ENCODE assay signal across 6 cellular contexts in the genomic region with DNA sequence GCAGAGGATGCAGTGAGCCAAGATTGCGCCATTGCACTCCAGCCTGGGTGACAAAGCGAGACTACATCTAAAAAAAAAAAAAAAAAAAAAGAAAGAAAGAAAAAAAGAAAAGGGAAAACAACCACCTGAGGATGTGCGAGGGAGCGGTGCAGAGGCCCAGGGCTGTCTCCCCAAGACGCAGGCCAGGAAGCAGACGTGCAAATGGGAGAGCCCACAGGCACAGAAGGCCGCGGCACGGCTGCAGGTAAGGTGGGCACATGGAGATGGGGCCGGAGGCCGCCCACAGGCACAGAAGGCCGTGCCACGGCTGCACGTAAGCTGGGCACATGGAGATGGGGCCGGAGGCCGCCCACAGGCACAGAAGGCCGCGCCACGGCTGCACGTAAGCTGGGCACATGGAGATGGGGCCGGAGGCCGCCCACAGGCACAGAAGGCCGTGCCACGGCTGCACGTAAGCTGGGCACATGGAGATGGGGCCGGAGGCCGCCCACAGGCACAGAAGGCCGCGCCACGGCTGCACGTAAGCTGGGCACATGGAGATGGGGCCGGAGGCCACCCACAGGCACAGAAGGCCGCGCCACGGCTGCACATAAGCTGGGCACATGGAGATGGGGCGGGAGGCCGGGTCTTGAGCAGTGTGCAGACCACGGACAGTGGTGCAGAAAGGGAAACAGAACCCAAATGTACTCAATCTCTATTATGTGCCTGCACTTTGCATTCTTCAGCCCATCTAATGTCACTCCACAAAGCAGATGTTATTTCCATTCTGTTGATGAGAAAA.
A peak's percentile ranks its signal among the peaks of the same experiment; 100 is the strongest.
DNase-seq lines count a peak whose midpoint lies in the region; ATAC-seq and TF ChIP-seq lines count a peak whose summit lies in the region.
"Not testable (repeated sequence)": the region's sequence is repeated elsewhere in the genome, so short reads cannot be mapped to it uniquely, and the experiment has no call there.

No MANE protein-coding gene starts in this region.

- POLR2A ChIA-PET in WTC11 (lab: Charles Lee): not testable (repeated sequence)

- not testable (repeated sequence) for TF ChIP-seq CTCF in WTC11 (IDR thresholded peaks at IDR 0.05); chondrocyte (IDR thresholded peaks at IDR 0.05)

- H3K4me3 ChIP-seq in H7 (ENCODE audit: insufficient read depth, low read depth, low read length): not testable (repeated sequence)

- CTCF ChIA-PET in WTC11 (lab: Charles Lee): interaction anchor here (0.7 kb wide), 1 partner anchor 30 kb away, joined by 4 read pairs; no protein-coding TSS in a partner anchor

- peak overlapping the region; percentile 28 for H3K27ac Mint-ChIP-seq in WTC11
- not testable (repeated sequence) for H3K27ac Mint-ChIP-seq in chondrocyte (ENCODE audit: unreplicated experiment)
- peak overlapping the region; percentile 62 for H3K27ac Mint-ChIP-seq in stimulated activated naive B cell treated with anti-CD40 and anti-IgM and Interleukin-4, amounts not matched to agents 10 μg/mL and 1 μg/mL and 100 μg/mL, for 72 hours

- not testable (repeated sequence) for H3K4me3 Mint-ChIP-seq in WTC11; chondrocyte (ENCODE audit: unreplicated experiment); stimulated activated naive B cell treated with anti-CD40 and anti-IgM and Interleukin-4, amounts not matched to agents 10 μg/mL and 1 μg/mL and 100 μg/mL, for 72 hours

- not testable (repeated sequence) for H3K36me3 ChIP-seq in H7 (replicated peaks; ENCODE audit: control insufficient read depth, insufficient read depth, low read length)

- H3K36me3 Mint-ChIP-seq in WTC11; chondrocyte (ENCODE audit: low read depth): not testable (repeated sequence)
- H3K36me3 Mint-ChIP-seq in stimulated activated naive B cell treated with anti-CD40 and anti-IgM and Interleukin-4, amounts not matched to agents 10 μg/mL and 1 μg/mL and 100 μg/mL, for 72 hours: peaks cover 41 to 63% of the 10 kb centered on the region in 2 donors

- ATAC-seq in WTC11; stimulated activated naive B cell treated with anti-CD40 and anti-IgM and Interleukin-4, amounts not matched to agents 10 μg/mL and 1 μg/mL and 100 μg/mL, for 72 hours (replicated peaks): not testable (repeated sequence)

- H3K27me3 Mint-ChIP-seq in WTC11 (ENCODE audit: low read depth); chondrocyte (ENCODE audit: low read depth); stimulated activated naive B cell treated with anti-CD40 and anti-IgM and Interleukin-4, amounts not matched to agents 10 μg/mL and 1 μg/mL and 100 μg/mL, for 72 hours: not testable (repeated sequence)

- DNase-seq in H7 (peak; percentile 39), chondrocyte (ENCODE audit: low spot score) (peak; percentile 69), mesenteric fat pad (ENCODE audit: low spot score) (peak; percentile 55), posterior vena cava (ENCODE audit: low spot score) (peak; percentile 48)
- not testable (repeated sequence) for DNase-seq in WTC11 (ENCODE audit: low spot score); stimulated activated naive B cell treated with anti-CD40 and anti-IgM and Interleukin-4, amounts not matched to agents 10 μg/mL and 1 μg/mL and 100 μg/mL, for 72 hours

- H3K27me3 ChIP-seq in H7 (ENCODE audit: control insufficient read depth, insufficient read depth, low read length): not testable (repeated sequence)

- H3K4me1 Mint-ChIP-seq in WTC11; chondrocyte (ENCODE audit: low read depth): not testable (repeated sequence)
- H3K4me1 Mint-ChIP-seq in stimulated activated naive B cell treated with anti-CD40 and anti-IgM and Interleukin-4, amounts not matched to agents 10 μg/mL and 1 μg/mL and 100 μg/mL, for 72 hours: peaks cover 12 to 23% of the 10 kb centered on the region in 2 donors

- intact Hi-C loops in posterior vena cava (cut with DNase I): not testable (repeated sequence)

- H3K9me3 Mint-ChIP-seq in WTC11; chondrocyte (ENCODE audit: low read depth): not testable (repeated sequence)
- H3K9me3 Mint-ChIP-seq in stimulated activated naive B cell treated with anti-CD40 and anti-IgM and Interleukin-4, amounts not matched to agents 10 μg/mL and 1 μg/mL and 100 μg/mL, for 72 hours: peaks cover 9 to 10% of the 10 kb centered on the region in 2 donors
